ENCODE assay signal across 8 cellular contexts in the genomic region with DNA sequence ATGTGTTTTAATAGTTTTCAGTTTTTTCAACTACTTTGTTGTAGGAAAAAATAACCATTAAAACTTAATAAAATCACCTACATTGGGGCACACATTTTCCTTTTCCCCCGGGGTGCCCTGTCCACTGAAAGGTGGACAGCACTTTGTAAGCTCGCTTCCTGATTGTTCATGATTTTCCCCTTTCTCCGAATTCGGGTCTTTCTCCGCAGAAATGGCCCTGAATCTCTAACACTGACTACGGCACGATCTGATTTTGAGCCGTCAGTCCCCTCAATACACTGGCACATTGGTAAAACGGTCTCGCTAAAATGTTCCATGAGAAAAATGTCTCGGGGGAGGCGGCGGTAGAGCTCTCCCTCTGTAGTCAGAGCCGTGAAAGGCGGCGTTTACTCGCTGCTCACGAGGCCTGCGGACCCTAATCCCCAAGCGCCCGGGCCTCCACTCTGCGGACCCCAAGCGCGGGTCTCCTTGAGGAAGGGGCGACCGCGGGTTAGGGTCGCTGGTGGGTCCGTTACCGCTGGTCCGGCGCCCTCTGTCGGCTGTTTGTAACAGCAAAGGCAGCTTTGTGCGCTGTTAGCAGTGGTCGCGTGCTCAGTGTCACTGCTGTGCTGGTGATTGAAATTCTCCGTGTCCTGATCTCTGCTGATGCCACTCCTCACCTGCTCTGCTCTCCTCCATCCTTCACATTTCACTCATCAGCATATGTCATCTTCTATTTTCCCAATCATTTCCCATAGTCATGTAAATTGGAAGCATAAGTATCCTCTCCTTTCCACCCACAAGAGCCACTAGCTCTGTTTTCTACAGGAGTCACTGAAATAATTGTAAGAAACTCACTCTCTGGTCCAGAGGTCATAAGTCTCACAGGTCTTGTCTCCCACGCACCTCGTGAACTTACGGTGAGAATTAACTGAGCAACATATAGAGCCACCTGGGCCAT. TPM values are rescaled to one million over a fixed set of nuclear protein-coding genes. Genes with fewer than 3 reads are reported as not detected.
DNase-seq lines count a peak whose midpoint lies in the region; ATAC-seq and TF ChIP-seq lines count a peak whose summit lies in the region.

No MANE protein-coding gene starts in this region.

- DNase-seq in CD1c-positive myeloid dendritic cell (ENCODE audit: extremely low spot score), result peak; percentile 37
- DNase-seq in activated B cell treated with CpG ODN at 0.5 μM for 24 hours, result peak; percentile 47
- peak; percentile 20 to 25 for DNase-seq in central memory CD8-positive, alpha-beta T cell (ENCODE audit: low spot score in 2 of 2)
- DNase-seq in left lung, result peak; percentile 54 to 89
- peak; percentile 63 for DNase-seq in stimulated activated CD4-positive, alpha-beta T cell treated with anti-CD3 and anti-CD28 coated beads, Interleukin-4, amount 100 ng/mL, for 24 hours
- no peak for DNase-seq in epidermal melanocyte (ENCODE audit: insufficient read length, low spot score)

- H3K4me1 Mint-ChIP-seq in activated B cell treated with CpG ODN at 0.5 μM for 24 hours, result peaks cover 12% of the 10 kb centered on the region
- H3K4me1 Mint-ChIP-seq in central memory CD8-positive, alpha-beta T cell, result peaks cover 10% of the 10 kb centered on the region

- no peaks in the 10 kb centered on the region for H3K36me3 Mint-ChIP-seq in activated B cell treated with CpG ODN at 0.5 μM for 24 hours (ENCODE audit: low read depth)
- H3K36me3 Mint-ChIP-seq in central memory CD8-positive, alpha-beta T cell (ENCODE audit: insufficient read depth), result no peaks in the 10 kb centered on the region

- H3K27me3 Mint-ChIP-seq in activated B cell treated with CpG ODN at 0.5 μM for 24 hours, result peaks cover 57% of the 10 kb centered on the region
- H3K27me3 Mint-ChIP-seq in central memory CD8-positive, alpha-beta T cell, result peaks cover 87% of the 10 kb centered on the region

- H3K27ac Mint-ChIP-seq in activated B cell treated with CpG ODN at 0.5 μM for 24 hours, result no peak overlapping the region
- no peak overlapping the region for H3K27ac Mint-ChIP-seq in central memory CD8-positive, alpha-beta T cell (ENCODE audit: low read depth)

- CTCF ChIA-PET in activated B cell treated with CpG ODN at 0.5 μM for 24 hours (lab: Charles Lee), result interaction anchor here (0.8 to 4.2 kb wide), 34 partner anchors 9 to 213 kb away, joined by 3 to 79 read pairs (median 5); partner anchors contain the start of genes IFNA8 and KLHL9

- peak overlapping the region; percentile 27 to 36 for H3K4me3 ChIP-seq in left lung

- H3K27ac ChIP-seq in left lung, result no peak overlapping the region

- ATAC-seq in GM19372 (IDR thresholded peaks at IDR 0.05; ENCODE audit: low read depth, unreplicated experiment) (peak; percentile 53), HG03520 (IDR thresholded peaks at IDR 0.05; ENCODE audit: unreplicated experiment) (peak; percentile 60), activated B cell treated with CpG ODN at 0.5 μM for 24 hours (ENCODE audit: low read depth) (peak; percentile 65), left lung (peak; percentile 75)
- peak; percentile 51 for ATAC-seq in central memory CD8-positive, alpha-beta T cell (replicated peaks; ENCODE audit: extremely low read depth, poor library complexity, severe bottlenecking)

- POLR2A ChIA-PET in activated B cell treated with CpG ODN at 0.5 μM for 24 hours (lab: Charles Lee), result interaction anchor here (0.8 to 1.0 kb wide), 2 partner anchors 14 to 70 kb away, joined by 3 read pairs; no protein-coding TSS in a partner anchor

- no peaks in the 10 kb centered on the region for H3K9me3 Mint-ChIP-seq in activated B cell treated with CpG ODN at 0.5 μM for 24 hours
- no peaks in the 10 kb centered on the region for H3K9me3 Mint-ChIP-seq in central memory CD8-positive, alpha-beta T cell

- peaks cover 0 to 7% of the 10 kb centered on the region in 2 donors for H3K4me1 ChIP-seq in left lung

- TF ChIP-seq CTCF in activated B cell treated with CpG ODN at 0.5 μM for 24 hours (IDR thresholded peaks at IDR 0.05), result no peak
- peak; percentile 68 for TF ChIP-seq CTCF in left lung (IDR thresholded peaks at IDR 0.05)

- H3K4me3 Mint-ChIP-seq in activated B cell treated with CpG ODN at 0.5 μM for 24 hours, result peak overlapping the region; percentile 66
- peak overlapping the region; percentile 15 for H3K4me3 Mint-ChIP-seq in central memory CD8-positive, alpha-beta T cell

- intact Hi-C loops in activated B cell treated with CpG ODN at 0.5 μM for 24 hours (cut with micrococcal nuclease), result loop anchor here (1.0 to 5.0 kb wide), 7 partner anchors 11 to 199 kb away; partner anchors contain the start of genes IFNA2 and KLHL9
- intact Hi-C loops in left lung (cut with DNase I), result loop anchor here in 1 of 2 donors (10.0 kb wide), 1 partner anchor 81 kb away; no protein-coding TSS in a partner anchor

- no peaks in the 10 kb centered on the region for H3K36me3 ChIP-seq in left lung

- H3K9me3 ChIP-seq in left lung, result no peaks in the 10 kb centered on the region

- peaks cover 34 to 83% of the 10 kb centered on the region in 2 donors for H3K27me3 ChIP-seq in left lung

RNA-seq across cellular contexts. Expression of gene IFNA2, which starts 10.8 kb away (rescaled TPM):
- total RNA-seq in activated B cell treated with CpG ODN at 0.5 μM for 24 hours (not detected in 2 replicates), left lung (not detected)

RNA-seq across cellular contexts. Expression of gene IFNA8, which starts 12.9 kb away (rescaled TPM):
- total RNA-seq in activated B cell treated with CpG ODN at 0.5 μM for 24 hours (not detected in 2 replicates), left lung (not detected)

RNA-seq across cellular contexts. Expression of gene IFNA13, which starts 28.2 kb away (rescaled TPM):
- total RNA-seq in activated B cell treated with CpG ODN at 0.5 μM for 24 hours (not detected in 2 replicates), left lung (not detected)

RNA-seq across cellular contexts. Expression of gene IFNA1, which starts 44.2 kb away (rescaled TPM):
- total RNA-seq in activated B cell treated with CpG ODN at 0.5 μM for 24 hours (not detected in 2 replicates), left lung (not detected)

RNA-seq across cellular contexts. Expression of gene IFNA6, which starts 45.4 kb away (rescaled TPM):
- total RNA-seq in activated B cell treated with CpG ODN at 0.5 μM for 24 hours (not detected in 2 replicates), left lung (not detected)
